ENCODE assay signal across 24 cellular contexts in genomic region chr2:152255918-152256317, GRCh38.
DNase-seq lines count a peak whose midpoint lies in the region; ATAC-seq, FAIRE-seq and TF ChIP-seq lines count a peak whose summit lies in the region.
"Had no signal": no experiment of that assay in that cellular context is flagged by ENCODE, and none has a peak within 500 bp of the region (broad histone marks: within the 10 kb centered on the region; RNA-seq: fewer than 3 reads in every experiment).

No MANE protein-coding gene starts in this region.

- TF ChIP-seq POLR2A in breast epithelium (IDR thresholded peaks at IDR 0.05) (no peak), K562 (conservative IDR thresholded peaks at IDR 0.05) (no peak)

- TF ChIP-seq EP300 in K562 (IDR thresholded peaks at IDR 0.05; ENCODE audit: low read length), result no peak

- DNase-seq in mammary epithelial cell (no peak), breast epithelium (ENCODE audit: low spot score in 2 of 2) (no peak), K562 (ENCODE audit: extremely low read depth in 1 of 4, low spot score in 3 of 4) (no peak), NCI-H510A (lab: John Stamatoyannopoulos, UW) (no peak)
- no peak for DNase-seq in activated naive CD4-positive, alpha-beta T cell treated with anti-CD3 and anti-CD28 coated beads, Interleukin-2, amount 50 U/mL, for 16 hours
- DNase-seq: 8988T; ACHN; AML-193; BE2C; CD4-positive, alpha-beta T cell; CD8-positive, alpha-beta memory T cell; DMS 273 treated with DMSO at 0.1 percent for 48 hours; DMS79; EL; GDM1; H7; HCEC 1CT had no signal

- CTCF ChIA-PET in mammary epithelial cell (lab: Charles Lee; ENCODE audit: low non-redundant PET), result no interaction called here
- CTCF ChIA-PET in HEK293 (lab: Yijun Ruan, JAX), result no interaction called here
- CTCF ChIA-PET in K562 (lab: Yijun Ruan, JAX; ENCODE audit: low intra/inter-chr PET ratio), result no interaction called here

- H3K27me3 ChIP-seq in mammary epithelial cell (ENCODE audit: insufficient read depth, low read length) (no peaks in the 10 kb centered on the region), breast epithelium (no peaks in the 10 kb centered on the region), K562 (ENCODE audit: control insufficient read depth in 2 of 2, insufficient read depth in 2 of 2, low read length in 2 of 2) (no peaks in the 10 kb centered on the region)
- H3K27me3 ChIP-seq: BE2C; BLaER1 treated with 17β-estradiol and CSF1 and Interleukin-3, amounts not matched to agents 10 nM and 100 nM had no signal

- no peaks in the 10 kb centered on the region for H3K9me3 ChIP-seq in mammary epithelial cell (replicated peaks; ENCODE audit: insufficient read depth, low read length)
- no peaks in the 10 kb centered on the region for H3K9me3 ChIP-seq in breast epithelium
- no peaks in the 10 kb centered on the region for H3K9me3 ChIP-seq in HEK293 (ENCODE audit: control insufficient read depth, insufficient read depth, low read depth, low read length)
- H3K9me3 ChIP-seq in K562 (replicated peaks; ENCODE audit: control insufficient read depth, insufficient read depth, low read depth, low read length), result no peaks in the 10 kb centered on the region
- H3K9me3 ChIP-seq: A549, BE2C had no signal

- POLR2A ChIA-PET in HEK293 (lab: Yijun Ruan, JAX) (no interaction called here), K562 (lab: Yijun Ruan, JAX) (no interaction called here)

- H3K4me2 ChIP-seq in mammary epithelial cell (ENCODE audit: insufficient read depth, low read depth, low read length) (no peak overlapping the region), K562 (ENCODE audit: insufficient read depth, low read length) (no peak overlapping the region)
- H3K4me2 ChIP-seq: A549; BLaER1 treated with 17β-estradiol and CSF1 and Interleukin-3, amounts not matched to agents 10 nM and 100 nM had no signal

- TF ChIP-seq CTCF in mammary epithelial cell (conservative IDR thresholded peaks at IDR 0.05 in 1 of 2, IDR thresholded peaks at IDR 0.05 in 1 of 2; ENCODE audit: extremely low read depth in 1 of 2, insufficient read depth in 1 of 2, low read depth in 1 of 2, low read length in 2 of 2), result no peak
- TF ChIP-seq CTCF in breast epithelium (IDR thresholded peaks at IDR 0.05), result no peak
- no peak for TF ChIP-seq CTCF in HEK293 (tag by site-specific recombination; IDR thresholded peaks at IDR 0.05)
- no peak for TF ChIP-seq CTCF in K562 (IDR thresholded peaks at IDR 0.05 in 2 of 3, conservative IDR thresholded peaks at IDR 0.05 in 1 of 3; ENCODE audit: insufficient read depth in 2 of 3, low read depth in 1 of 3, low read length in 3 of 3)

- no peak for TF ChIP-seq RAD21 in K562 (CRISPR knock-in tag; conservative IDR thresholded peaks at IDR 0.05 in 1 of 2, IDR thresholded peaks at IDR 0.05 in 1 of 2)

- intact Hi-C loops in mammary epithelial cell (cut with micrococcal nuclease), result no loop called here
- intact Hi-C loops in breast epithelium (cut with DNase I; ENCODE audit: low total_unique reads), result no loop called here
- intact Hi-C loops in K562 (cut with micrococcal nuclease), result no loop called here

- no TSS peak for BruUV-seq in mammary epithelial cell (replicated peaks; lab: Mats Ljungman, UMichigan)
- no TSS peak for BruUV-seq in K562 (replicated peaks; lab: Mats Ljungman, UMichigan)

- no peak overlapping the region for H3K9ac ChIP-seq in mammary epithelial cell (ENCODE audit: insufficient read depth, low read length)
- no peak overlapping the region for H3K9ac ChIP-seq in K562 (ENCODE audit: insufficient read depth in 1 of 2, low read depth in 2 of 2, low read length in 2 of 2)
- H3K9ac ChIP-seq: BLaER1 treated with 17β-estradiol and CSF1 and Interleukin-3, amounts not matched to agents 10 nM and 100 nM had no signal

- dilution Hi-C loops in mammary epithelial cell (cut with HindIII; ENCODE audit: low sequenced_read_pairs), result no loop called here

- no peak for FAIRE-seq in K562 (lab: Jason Lieb, UNC)
- FAIRE-seq: A549, D721Med, GM12878, GM18507, H1 had no signal

- in situ Hi-C loops in mammary epithelial cell (cut with MboI; ENCODE audit: low sequenced_read_pairs in 2 of 2), result no loop called here
- in situ Hi-C loops in K562 (cut with MboI), result no loop called here

- H3K4me1 ChIP-seq in mammary epithelial cell (ENCODE audit: insufficient read depth, low read length), result no peaks in the 10 kb centered on the region
- no peaks in the 10 kb centered on the region for H3K4me1 ChIP-seq in breast epithelium
- H3K4me1 ChIP-seq in HEK293 (ENCODE audit: control insufficient read depth, insufficient read depth, low read length), result no peaks in the 10 kb centered on the region
- H3K4me1 ChIP-seq in K562 (replicated peaks in 1 of 2; ENCODE audit: control insufficient read depth in 2 of 2, insufficient read depth in 2 of 2, low read length in 2 of 2), result no peaks in the 10 kb centered on the region
- H3K4me1 ChIP-seq: A549, BE2C had no signal

- H3K79me2 ChIP-seq in mammary epithelial cell (ENCODE audit: insufficient read depth, low read length), result no peaks in the 10 kb centered on the region
- H3K79me2 ChIP-seq in K562 (ENCODE audit: control insufficient read depth, insufficient read depth, low read length), result no peaks in the 10 kb centered on the region

- no peak overlapping the region for H3K27ac ChIP-seq in mammary epithelial cell (ENCODE audit: insufficient read depth, low read depth, low read length)
- no peak overlapping the region for H3K27ac ChIP-seq in breast epithelium
- H3K27ac ChIP-seq in HEK293 (ENCODE audit: extremely low read depth, low read depth, low read length), result no peak overlapping the region
- no peak overlapping the region for H3K27ac ChIP-seq in K562 (ENCODE audit: extremely low read depth, low read depth, low read length)
- H3K27ac ChIP-seq: A549; BLaER1 treated with 17β-estradiol and CSF1 and Interleukin-3, amounts not matched to agents 10 nM and 100 nM had no signal

- ATAC-seq in K562, result no peak
- ATAC-seq: A549, GM12878 had no signal

- H3K4me3 ChIP-seq in mammary epithelial cell (replicated peaks in 1 of 3; ENCODE audit: insufficient read depth in 1 of 3, low read depth in 2 of 3, low read length in 3 of 3) (no peak overlapping the region), breast epithelium (no peak overlapping the region), HEK293 (ENCODE audit: low read depth, low read length) (no peak overlapping the region), K562 (no peak overlapping the region)
- H3K4me3 ChIP-seq: A549; BLaER1 treated with 17β-estradiol and CSF1 and Interleukin-3, amounts not matched to agents 10 nM and 100 nM; GM12878 had no signal

- H3K36me3 ChIP-seq in mammary epithelial cell (ENCODE audit: insufficient read depth, low read length) (no peaks in the 10 kb centered on the region), breast epithelium (no peaks in the 10 kb centered on the region), HEK293 (ENCODE audit: control insufficient read depth in 2 of 2, insufficient read depth in 1 of 2, low read length in 2 of 2) (no peaks in the 10 kb centered on the region), K562 (ENCODE audit: control insufficient read depth, insufficient read depth, low read length) (no peaks in the 10 kb centered on the region)
- H3K36me3 ChIP-seq: BE2C had no signal

- H4K20me1 ChIP-seq in mammary epithelial cell (ENCODE audit: insufficient read depth, low read length) (no peaks in the 10 kb centered on the region), K562 (replicated peaks; ENCODE audit: control insufficient read depth, insufficient read depth, low read length) (no peaks in the 10 kb centered on the region)
- H4K20me1 ChIP-seq: BLaER1 treated with 17β-estradiol and CSF1 and Interleukin-3, amounts not matched to agents 10 nM and 100 nM had no signal

- H2AFZ ChIP-seq in mammary epithelial cell (ENCODE audit: low read depth, low read length), result peak overlapping the region; percentile 47
- no peak overlapping the region for H2AFZ ChIP-seq in K562 (ENCODE audit: low read depth, low read length)

- H3K9me1 ChIP-seq in K562 (ENCODE audit: control insufficient read depth, insufficient read depth, low read length), result no peaks in the 10 kb centered on the region

TF ChIP-seq in HEK293, 187 proteins besides CTCF, POLR2A, EP300 and RAD21:
- TF ChIP-seq ATF2 (tag by site-specific recombination; IDR thresholded peaks at IDR 0.05; ENCODE audit: low read depth), result peak; percentile 70
- TF ChIP-seq ZFP41 (tag by site-specific recombination; IDR thresholded peaks at IDR 0.05; ENCODE audit: borderline replicate concordance), result no peak
- no peak for TF ChIP-seq GLI4 (tag by site-specific recombination; IDR thresholded peaks at IDR 0.05)

TF ChIP-seq in K562, 482 proteins besides CTCF, POLR2A, EP300 and RAD21:
- 0 out of 2 replicates have a peak, but pooled peaks have one; percentile 13 for TF ChIP-seq ATF3 (IDR thresholded peaks at IDR 0.05)
- TF ChIP-seq ATF3 (CRISPR knock-in tag; conservative IDR thresholded peaks at IDR 0.05), result no peak
- no peak for TF ChIP-seq NFE2L1 (tag; IDR thresholded peaks at IDR 0.05; ENCODE audit: borderline replicate concordance, low read depth)
- no peak for TF ChIP-seq NCOA4 (IDR thresholded peaks at IDR 0.05; ENCODE audit: partially characterized antibody)
- TF ChIP-seq CBX5 (IDR thresholded peaks at IDR 0.05; ENCODE audit: borderline replicate concordance, low read depth), result no peak
TF ChIP-seq in K562: peak in this region for 1.
